ENCODE assay signal across 9 cellular contexts in genomic region chr11:94516725-94517124, GRCh38. TPM values are rescaled to one million over a fixed set of nuclear protein-coding genes. Genes with fewer than 3 reads are reported as not detected.
"Had no signal": no experiment of that assay in that cellular context is flagged by ENCODE, and none has a peak within 500 bp of the region (broad histone marks: within the 10 kb centered on the region; RNA-seq: fewer than 3 reads in every experiment).

No MANE protein-coding gene starts in this region.

- ATAC-seq: GM23338 had no signal

- FAIRE-seq: H1, H54, HTR-8/SVneo had no signal

- H2AFZ ChIP-seq: GM23338 had no signal

- H3K4me2 ChIP-seq: GM23338 had no signal

- H3K4me3 ChIP-seq: GM23338 had no signal

- DNase-seq: H9, HCEC 1CT, KBM-7 had no signal

RNA-seq across cellular contexts. Expression of gene C11orf97, which starts 4.5 kb away (rescaled TPM):
- total RNA-seq: GM23338, H1, H9, HT-29 had no signal
- polyA plus RNA-seq: GM23338, H1, IgD-negative memory B cell had no signal

RNA-seq across cellular contexts. Expression of gene PIWIL4, which starts 50.4 kb away (rescaled TPM):
- total RNA-seq: H9 had no signal
